Comparison of ENCODE assay signal across 19 cellular contexts in genomic region chrX:3532571-3532970, GRCh38.
"Had no signal": no experiment of that assay in that cellular context is flagged by ENCODE, and none has a peak within 500 bp of the region (broad histone marks: within the 10 kb centered on the region; RNA-seq: fewer than 3 reads in every experiment).

No MANE protein-coding gene starts in this region.

- H3K4me3 Mint-ChIP-seq: activated CD4-positive, alpha-beta memory T cell treated with anti-CD3 and anti-CD28 coated beads for 36 hours; activated CD4-positive, alpha-beta T cell treated with anti-CD3 and anti-CD28 coated beads for 36 hours; activated naive CD8-positive, alpha-beta T cell treated with anti-CD3 and anti-CD28 coated beads, Interleukin-2, amount 10 ng/mL, durations not matched to agents 7 days and 5 days; endodermal cell; mesothelial cell of epicardium; natural killer cell treated with Interleukin-12 subunit alpha and Interleukin-12 subunit beta and Interleukin-15 and Interleukin-18, amount 100 ng/mL, for 72 hours; T-helper 2 cell treated with Interferon-gamma antibody and Interleukin-4, amounts not matched to agents 5 μg/mL and 100 μg/mL, for 36 hours had no signal

- H3K27ac Mint-ChIP-seq: activated CD4-positive, alpha-beta memory T cell treated with anti-CD3 and anti-CD28 coated beads for 36 hours; activated CD4-positive, alpha-beta T cell treated with anti-CD3 and anti-CD28 coated beads for 36 hours; activated naive CD8-positive, alpha-beta T cell treated with anti-CD3 and anti-CD28 coated beads, Interleukin-2, amount 10 ng/mL, durations not matched to agents 7 days and 5 days; endodermal cell; mesothelial cell of epicardium; natural killer cell treated with Interleukin-12 subunit alpha and Interleukin-12 subunit beta and Interleukin-15 and Interleukin-18, amount 100 ng/mL, for 72 hours; T-helper 2 cell treated with Interferon-gamma antibody and Interleukin-4, amounts not matched to agents 5 μg/mL and 100 μg/mL, for 36 hours had no signal

- ATAC-seq: activated CD4-positive, alpha-beta T cell treated with anti-CD3 and anti-CD28 coated beads for 36 hours; body of pancreas; left colon; natural killer cell treated with Interleukin-12 subunit alpha and Interleukin-12 subunit beta and Interleukin-15 and Interleukin-18, amount 100 ng/mL, for 72 hours had no signal

- H3K27me3 Mint-ChIP-seq: activated CD4-positive, alpha-beta memory T cell treated with anti-CD3 and anti-CD28 coated beads for 36 hours had no signal

- H3K4me3 ChIP-seq: body of pancreas, lung had no signal

- H3K9me3 Mint-ChIP-seq: activated CD4-positive, alpha-beta memory T cell treated with anti-CD3 and anti-CD28 coated beads for 36 hours; activated naive CD8-positive, alpha-beta T cell treated with anti-CD3 and anti-CD28 coated beads, Interleukin-2, amount 10 ng/mL, durations not matched to agents 7 days and 5 days; T-helper 2 cell treated with Interferon-gamma antibody and Interleukin-4, amounts not matched to agents 5 μg/mL and 100 μg/mL, for 36 hours had no signal

- H3K4me1 ChIP-seq: body of pancreas had no signal

- H3K4me1 Mint-ChIP-seq: activated CD4-positive, alpha-beta T cell treated with anti-CD3 and anti-CD28 coated beads for 36 hours; activated naive CD8-positive, alpha-beta T cell treated with anti-CD3 and anti-CD28 coated beads, Interleukin-2, amount 10 ng/mL, durations not matched to agents 7 days and 5 days; endodermal cell had no signal

- DNase-seq: activated CD4-positive, alpha-beta memory T cell treated with anti-CD3 and anti-CD28 coated beads for 36 hours; activated CD4-positive, alpha-beta T cell treated with anti-CD3 and anti-CD28 coated beads for 36 hours; activated naive CD4-positive, alpha-beta T cell; activated naive CD8-positive, alpha-beta T cell treated with anti-CD3 and anti-CD28 coated beads, Interleukin-2, amount 10 ng/mL, durations not matched to agents 7 days and 5 days; amygdala; body of pancreas; caudate nucleus; endodermal cell; left colon; nucleus accumbens; retina; stimulated activated CD8-positive, alpha-beta memory T cell treated with anti-CD3 and anti-CD28 coated beads, Interleukin-4, amount 100 ng/mL, for 48 hours; stimulated activated naive CD4-positive, alpha-beta T cell had no signal

- H3K36me3 Mint-ChIP-seq: activated CD4-positive, alpha-beta memory T cell treated with anti-CD3 and anti-CD28 coated beads for 36 hours; activated naive CD8-positive, alpha-beta T cell treated with anti-CD3 and anti-CD28 coated beads, Interleukin-2, amount 10 ng/mL, durations not matched to agents 7 days and 5 days had no signal

- H3K9me3 ChIP-seq: body of pancreas had no signal

- FAIRE-seq: TTC549 had no signal

- H3K27ac ChIP-seq: body of pancreas, epithelial cell of prostate had no signal

- H3K27me3 ChIP-seq: body of pancreas had no signal
